ENCODE assay signal across 15 cellular contexts in genomic region chr13:39105110-39105509, GRCh38.
DNase-seq lines count a peak whose midpoint lies in the region; ATAC-seq, FAIRE-seq and TF ChIP-seq lines count a peak whose summit lies in the region.
"Had no signal": no experiment of that assay in that cellular context is flagged by ENCODE, and none has a peak within 500 bp of the region (broad histone marks: within the 10 kb centered on the region; RNA-seq: fewer than 3 reads in every experiment).

No MANE protein-coding gene starts in this region.

- H3K36me3 ChIP-seq in spleen = no peaks in the 10 kb centered on the region
- H3K36me3 ChIP-seq: MG63, neural progenitor cell had no signal

- no peak overlapping the region for H3K4me3 ChIP-seq in epithelial cell of esophagus (ENCODE audit: low read length)
- H3K4me3 ChIP-seq in spleen = no peak overlapping the region
- H3K4me3 ChIP-seq: dorsolateral prefrontal cortex, MG63, neural progenitor cell had no signal

- no peak for TF ChIP-seq CTCF in D721Med (IDR thresholded peaks at IDR 0.05; ENCODE audit: insufficient read depth, missing control alignments)
- TF ChIP-seq CTCF in epithelial cell of esophagus (IDR thresholded peaks at IDR 0.05; ENCODE audit: insufficient read depth, low read depth, low read length, missing control alignments) = no peak
- no peak for TF ChIP-seq CTCF in spleen (IDR thresholded peaks at IDR 0.05 in 8 of 11, conservative IDR thresholded peaks at IDR 0.05 in 3 of 11)

- H3K27me3 Mint-ChIP-seq in activated CD8-positive, alpha-beta T cell treated with anti-CD3 and anti-CD28 coated beads, Interleukin-2, amount 10 ng/mL, durations not matched to agents 7 days and 5 days (ENCODE audit: low read depth) = peaks cover 6% of the 10 kb centered on the region

- no peak overlapping the region for H3K27ac Mint-ChIP-seq in activated CD8-positive, alpha-beta T cell treated with anti-CD3 and anti-CD28 coated beads, Interleukin-2, amount 10 ng/mL, durations not matched to agents 7 days and 5 days
- H3K27ac Mint-ChIP-seq: activated CD8-positive, alpha-beta memory T cell treated with anti-CD3 and anti-CD28 coated beads, Interleukin-2, amount 10 ng/mL, durations not matched to agents 7 days and 5 days; activated naive CD8-positive, alpha-beta T cell treated with anti-CD3 and anti-CD28 coated beads, Interleukin-2, amount 10 ng/mL, durations not matched to agents 7 days and 5 days; neural progenitor cell had no signal

- CTCF ChIA-PET in activated CD8-positive, alpha-beta T cell treated with anti-CD3 and anti-CD28 coated beads, Interleukin-2, amount 10 ng/mL, durations not matched to agents 7 days and 5 days (lab: Charles Lee) = no interaction called here

- H3K9me3 Mint-ChIP-seq in activated CD8-positive, alpha-beta T cell treated with anti-CD3 and anti-CD28 coated beads, Interleukin-2, amount 10 ng/mL, durations not matched to agents 7 days and 5 days (ENCODE audit: insufficient read depth) = no peaks in the 10 kb centered on the region
- H3K9me3 Mint-ChIP-seq: activated naive CD8-positive, alpha-beta T cell treated with anti-CD3 and anti-CD28 coated beads, Interleukin-2, amount 10 ng/mL, durations not matched to agents 7 days and 5 days; neural progenitor cell had no signal

- FAIRE-seq in D721Med (lab: Jason Lieb, UNC) = peak; percentile 85
- FAIRE-seq: TTC549 had no signal

- POLR2A ChIA-PET in activated CD8-positive, alpha-beta T cell treated with anti-CD3 and anti-CD28 coated beads, Interleukin-2, amount 10 ng/mL, durations not matched to agents 7 days and 5 days (lab: Charles Lee) = no interaction called here

- no peaks in the 10 kb centered on the region for H3K9me3 ChIP-seq in spleen
- H3K9me3 ChIP-seq: MG63 had no signal

- no peak overlapping the region for H3K27ac ChIP-seq in spleen
- H3K27ac ChIP-seq: HL-60, neural progenitor cell had no signal

- H3K4me3 Mint-ChIP-seq in activated CD8-positive, alpha-beta T cell treated with anti-CD3 and anti-CD28 coated beads, Interleukin-2, amount 10 ng/mL, durations not matched to agents 7 days and 5 days = no peak overlapping the region
- H3K4me3 Mint-ChIP-seq: activated CD8-positive, alpha-beta memory T cell treated with anti-CD3 and anti-CD28 coated beads, Interleukin-2, amount 10 ng/mL, durations not matched to agents 7 days and 5 days; activated naive CD8-positive, alpha-beta T cell treated with anti-CD3 and anti-CD28 coated beads, Interleukin-2, amount 10 ng/mL, durations not matched to agents 7 days and 5 days; neural progenitor cell had no signal

- H3K4me1 ChIP-seq in spleen = no peaks in the 10 kb centered on the region

- H3K27me3 ChIP-seq in spleen (replicated peaks in 1 of 7) = peaks cover 0 to 25% (median 0%) of the 10 kb centered on the region in 7 donors
- H3K27me3 ChIP-seq: dorsolateral prefrontal cortex, neural progenitor cell had no signal

- no peak for DNase-seq in D721Med (ENCODE audit: insufficient read length, low spot score)
- DNase-seq in NCI-H1105 (lab: John Stamatoyannopoulos, UW) = peak; percentile 78
- peak; percentile 99 for DNase-seq in NCI-H82 (lab: John Stamatoyannopoulos, UW)
- DNase-seq in epithelial cell of esophagus (ENCODE audit: low read depth) = peak; percentile 40
- DNase-seq in LoVo (ENCODE audit: low spot score) = no peak
- no peak for DNase-seq in spleen
- no peak for DNase-seq in activated CD8-positive, alpha-beta T cell treated with anti-CD3 and anti-CD28 coated beads, Interleukin-2, amount 10 ng/mL, durations not matched to agents 7 days and 5 days
- DNase-seq: activated CD8-positive, alpha-beta memory T cell treated with anti-CD3 and anti-CD28 coated beads, Interleukin-2, amount 10 ng/mL, durations not matched to agents 7 days and 5 days; activated naive CD8-positive, alpha-beta T cell treated with anti-CD3 and anti-CD28 coated beads, Interleukin-2, amount 10 ng/mL, durations not matched to agents 7 days and 5 days; dorsolateral prefrontal cortex; MG63 had no signal

- intact Hi-C loops in spleen (cut with DNase I; ENCODE audit: low total_unique reads) = no loop called here

- no peaks in the 10 kb centered on the region for H3K4me1 Mint-ChIP-seq in activated CD8-positive, alpha-beta T cell treated with anti-CD3 and anti-CD28 coated beads, Interleukin-2, amount 10 ng/mL, durations not matched to agents 7 days and 5 days (ENCODE audit: low read depth)
- H3K4me1 Mint-ChIP-seq: activated CD8-positive, alpha-beta memory T cell treated with anti-CD3 and anti-CD28 coated beads, Interleukin-2, amount 10 ng/mL, durations not matched to agents 7 days and 5 days; activated naive CD8-positive, alpha-beta T cell treated with anti-CD3 and anti-CD28 coated beads, Interleukin-2, amount 10 ng/mL, durations not matched to agents 7 days and 5 days had no signal

- H3K36me3 Mint-ChIP-seq in activated CD8-positive, alpha-beta T cell treated with anti-CD3 and anti-CD28 coated beads, Interleukin-2, amount 10 ng/mL, durations not matched to agents 7 days and 5 days (ENCODE audit: low read depth) = no peaks in the 10 kb centered on the region
- H3K36me3 Mint-ChIP-seq: activated CD8-positive, alpha-beta memory T cell treated with anti-CD3 and anti-CD28 coated beads, Interleukin-2, amount 10 ng/mL, durations not matched to agents 7 days and 5 days; activated naive CD8-positive, alpha-beta T cell treated with anti-CD3 and anti-CD28 coated beads, Interleukin-2, amount 10 ng/mL, durations not matched to agents 7 days and 5 days; neural progenitor cell had no signal

- no peak for ATAC-seq in GM21447 (IDR thresholded peaks at IDR 0.05; ENCODE audit: unreplicated experiment)
- ATAC-seq in activated CD8-positive, alpha-beta T cell treated with anti-CD3 and anti-CD28 coated beads, Interleukin-2, amount 10 ng/mL, durations not matched to agents 7 days and 5 days = no peak
- ATAC-seq: activated CD8-positive, alpha-beta memory T cell treated with anti-CD3 and anti-CD28 coated beads, Interleukin-2, amount 10 ng/mL, durations not matched to agents 7 days and 5 days had no signal

- 37 to 77% (median 60%) methylated on average over 1 of the region's 1 CpG for WGBS in spleen, 5 donors

- no peak for TF ChIP-seq POLR2A in spleen (IDR thresholded peaks at IDR 0.05)

Comparison
In these comparisons a context has a peak if more than half of its experiments do, and no peak if none do; other contexts are left out.
1. DNase-seq: peak in NCI-H1105 (single experiment), NCI-H82 (single experiment) and epithelial cell of esophagus (single experiment); none in D721Med (single experiment), LoVo (single experiment), spleen (single experiment) and activated CD8-positive, alpha-beta T cell treated with anti-CD3 and anti-CD28 coated beads, Interleukin-2, amount 10 ng/mL, durations not matched to agents 7 days and 5 days (single experiment).